In the genomic region with DNA sequence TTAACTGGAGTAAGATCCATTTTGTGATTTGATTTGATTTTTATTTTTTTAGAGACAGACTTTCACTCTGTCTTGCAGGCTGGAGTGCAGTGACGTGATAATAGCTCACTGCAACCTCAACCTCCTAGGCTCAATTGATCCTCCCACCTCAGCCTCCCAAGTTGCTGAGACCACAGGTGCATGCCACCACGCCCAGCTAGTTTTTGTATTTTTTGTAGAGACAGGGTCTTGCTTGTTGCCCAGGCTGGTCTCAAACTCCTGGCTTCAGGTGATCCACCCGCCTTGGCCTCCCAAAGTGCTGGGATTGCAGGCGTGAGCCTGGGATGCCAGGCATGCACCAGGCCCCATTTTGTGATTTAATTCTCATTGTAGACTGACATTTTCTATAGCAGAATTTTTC, we compare ENCODE assay signal across 8 cellular contexts. TPM values are rescaled to one million over a fixed set of nuclear protein-coding genes. Genes with fewer than 3 reads are reported as not detected.
DNase-seq lines count a peak whose midpoint lies in the region; ATAC-seq and TF ChIP-seq lines count a peak whose summit lies in the region.
"Not testable (repeated sequence)": the region's sequence is repeated elsewhere in the genome, so short reads cannot be mapped to it uniquely, and the experiment has no call there.

No MANE protein-coding gene starts in this region.

- H3K36me3 ChIP-seq in spleen, result peaks cover 0 to 20% (median 5%) of the 10 kb centered on the region in 6 donors

- H3K27ac Mint-ChIP-seq in activated B cell treated with CpG ODN at 0.5 μM for 24 hours, result peak overlapping the region; percentile 94
- peak overlapping the region; percentile 88 for H3K27ac Mint-ChIP-seq in activated naive CD8-positive, alpha-beta T cell

- not testable (repeated sequence) for TF ChIP-seq POLR2A in spleen (IDR thresholded peaks at IDR 0.05)

- H3K9me3 ChIP-seq in spleen, result not testable (repeated sequence)

- not testable (repeated sequence) for H3K4me3 ChIP-seq in spleen

- 79 to 91% (median 85%) methylated on average over 4 of the region's 4 CpGs for WGBS in spleen, 5 donors

- POLR2A ChIA-PET in activated B cell treated with CpG ODN at 0.5 μM for 24 hours (lab: Charles Lee), result interaction anchor here (1.0 to 8.5 kb wide), 14 partner anchors 12 to 245 kb away, joined by 3 to 272 read pairs (median 8); a partner anchor contains a TSS

- DNase-seq in activated B cell treated with CpG ODN at 0.5 μM for 24 hours, spleen: not testable (repeated sequence)

- CTCF ChIA-PET in activated B cell treated with CpG ODN at 0.5 μM for 24 hours (lab: Charles Lee), result interaction anchor here (0.9 to 8.6 kb wide), 10 partner anchors 12 to 63 kb away, joined by 3 to 65 read pairs (median 4); a partner anchor contains a TSS

- peak overlapping the region; percentile 76 for H3K4me3 Mint-ChIP-seq in activated B cell treated with CpG ODN at 0.5 μM for 24 hours
- H3K4me3 Mint-ChIP-seq in activated naive CD8-positive, alpha-beta T cell, result not testable (repeated sequence)

- TF ChIP-seq CTCF in activated B cell treated with CpG ODN at 0.5 μM for 24 hours (IDR thresholded peaks at IDR 0.05); spleen (IDR thresholded peaks at IDR 0.05 in 8 of 11, conservative IDR thresholded peaks at IDR 0.05 in 3 of 11): not testable (repeated sequence)

- H3K27me3 ChIP-seq in spleen (replicated peaks in 1 of 7), result not testable (repeated sequence)

- peak; percentile 32 for ATAC-seq in GM18498 (IDR thresholded peaks at IDR 0.05; ENCODE audit: unreplicated experiment)
- peak; percentile 29 for ATAC-seq in GM19324 (IDR thresholded peaks at IDR 0.05; ENCODE audit: low FRiP score, unreplicated experiment)
- peak; percentile 6 for ATAC-seq in GM21576 (IDR thresholded peaks at IDR 0.05; ENCODE audit: unreplicated experiment)
- ATAC-seq in HG02943 (IDR thresholded peaks at IDR 0.05; ENCODE audit: low read depth, unreplicated experiment), result peak; percentile 24
- ATAC-seq in HG03439 (IDR thresholded peaks at IDR 0.05; ENCODE audit: unreplicated experiment), result peak; percentile 15
- peak; percentile 13 for ATAC-seq in activated B cell treated with CpG ODN at 0.5 μM for 24 hours (ENCODE audit: low read depth)

- H3K27ac ChIP-seq in spleen, result peak overlapping the region in 7 of 8 donors; percentile 24 to 70 (median 61)

- peaks cover 99% of the 10 kb centered on the region for H3K4me1 Mint-ChIP-seq in activated B cell treated with CpG ODN at 0.5 μM for 24 hours
- peaks cover 80% of the 10 kb centered on the region for H3K4me1 Mint-ChIP-seq in activated naive CD8-positive, alpha-beta T cell (ENCODE audit: low read depth)

- H3K27me3 Mint-ChIP-seq in activated B cell treated with CpG ODN at 0.5 μM for 24 hours; activated naive CD8-positive, alpha-beta T cell: not testable (repeated sequence)

- peaks cover 22 to 99% (median 80%) of the 10 kb centered on the region in 6 donors for H3K4me1 ChIP-seq in spleen

- H3K9me3 Mint-ChIP-seq in activated B cell treated with CpG ODN at 0.5 μM for 24 hours; activated naive CD8-positive, alpha-beta T cell (ENCODE audit: low read depth): not testable (repeated sequence)

- peaks cover 25% of the 10 kb centered on the region for H3K36me3 Mint-ChIP-seq in activated B cell treated with CpG ODN at 0.5 μM for 24 hours (ENCODE audit: low read depth)
- peaks cover 14% of the 10 kb centered on the region for H3K36me3 Mint-ChIP-seq in activated naive CD8-positive, alpha-beta T cell

- intact Hi-C loops in activated B cell treated with CpG ODN at 0.5 μM for 24 hours (cut with micrococcal nuclease), result loop anchor here (1.0 to 10.0 kb wide), 10 partner anchors 19 to 1795 kb away; a partner anchor contains a TSS
- intact Hi-C loops in spleen (cut with DNase I; ENCODE audit: low total_unique reads), result not testable (repeated sequence)

RNA-seq across cellular contexts. Expression of a gene that starts 47.8 kb away (rescaled TPM):
- total RNA-seq in activated B cell treated with CpG ODN at 0.5 μM for 24 hours (70.5 and 82.1 TPM in 2 replicates), spleen (10 to 100 TPM; 42.4 to 92.0 (median 48.6) TPM)
- polyA plus RNA-seq in spleen, result 10 to 100 TPM; 27.6 to 38.3 (median 32.8) TPM
